Comparison of ENCODE assay signal across 16 cellular contexts in the genomic region with DNA sequence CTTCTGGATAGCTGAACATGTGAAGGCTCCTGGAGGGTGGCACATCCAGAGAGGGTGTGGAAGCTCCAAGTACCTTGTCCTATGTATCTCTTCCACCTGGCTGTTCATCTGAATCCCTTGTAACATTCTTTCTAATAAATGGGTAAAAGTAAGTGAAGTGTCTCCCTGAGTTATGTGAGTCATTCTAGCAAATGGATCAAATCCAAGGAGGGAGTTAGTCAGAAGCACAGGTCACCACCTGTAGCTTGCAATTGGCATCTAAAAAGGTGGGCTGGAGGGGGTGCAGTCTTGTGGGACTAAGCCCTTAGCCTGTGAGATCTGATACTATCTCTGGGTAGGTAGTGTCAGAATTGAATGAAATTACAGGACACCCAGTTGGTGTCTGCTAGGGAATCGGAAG.
DNase-seq lines count a peak whose midpoint lies in the region; ATAC-seq, FAIRE-seq and TF ChIP-seq lines count a peak whose summit lies in the region.
"Had no signal": no experiment of that assay in that cellular context is flagged by ENCODE, and none has a peak within 500 bp of the region (broad histone marks: within the 10 kb centered on the region; RNA-seq: fewer than 3 reads in every experiment).

No MANE protein-coding gene starts in this region.

- ATAC-seq in GM21367 (IDR thresholded peaks at IDR 0.05; ENCODE audit: unreplicated experiment): no peak
- ATAC-seq in HG02642 (IDR thresholded peaks at IDR 0.05; ENCODE audit: poor library complexity, unreplicated experiment): no peak
- ATAC-seq: activated T-cell treated with anti-CD3 and anti-CD28 coated beads, Interleukin-2, amount 50 U/mL, for 72 hours; stimulated activated naive CD8-positive, alpha-beta T cell treated with anti-CD3 and anti-CD28 coated beads, Interleukin-15, amount 100 ng/mL, for 72 hours had no signal

- H3K4me3 ChIP-seq in bronchial epithelial cell (ENCODE audit: low read depth, low read length): no peak overlapping the region
- H3K4me3 ChIP-seq: HAP-1 had no signal

- H3K27me3 ChIP-seq in bronchial epithelial cell (ENCODE audit: control insufficient read depth, insufficient read depth, low read length): no peaks in the 10 kb centered on the region

- DNase-seq in Caki2 (ENCODE audit: low read depth) (peak; percentile 87), NCI-H226 (peak; percentile 69), bronchial epithelial cell (ENCODE audit: low read depth) (peak; percentile 93), lung microvascular endothelial cell (ENCODE audit: low read depth in 2 of 2) (peak; percentile 56 to 76), T-helper 2 cell (no peak)
- no peak for DNase-seq in activated CD4-positive, alpha-beta T cell treated with anti-CD3 and anti-CD28 coated beads, Interleukin-2, amount 50 U/mL, for 1 hour
- DNase-seq: activated CD4-positive, alpha-beta memory T cell treated with anti-CD3 and anti-CD28 coated beads for 36 hours; activated T-cell treated with anti-CD3 and anti-CD28 coated beads, Interleukin-2, amount 50 U/mL, for 72 hours; midbrain; NCI-H2029; occipital lobe; SHP77; stimulated activated naive CD8-positive, alpha-beta T cell treated with anti-CD3 and anti-CD28 coated beads, Interleukin-15, amount 100 ng/mL, for 72 hours had no signal

- no peak for TF ChIP-seq CTCF in bronchial epithelial cell (IDR thresholded peaks at IDR 0.05; ENCODE audit: insufficient read depth, low read length, severe bottlenecking)

- FAIRE-seq in bronchial epithelial cell (lab: Jason Lieb, UNC): no peak

- H3K36me3 ChIP-seq in bronchial epithelial cell (ENCODE audit: control insufficient read depth, insufficient read depth, low read length): no peaks in the 10 kb centered on the region
- H3K36me3 ChIP-seq: HAP-1 had no signal

- in situ Hi-C loops in Caki2 (cut with HindIII; ENCODE audit: low pct_unique_long_range_greater_than_20kb, low sequenced_read_pairs): no loop called here

Comparison
In these comparisons a context has a peak if more than half of its experiments do, and no peak if none do; other contexts are left out.
1. DNase-seq: peak in Caki2 (single experiment), NCI-H226 (single experiment), bronchial epithelial cell (single experiment) and lung microvascular endothelial cell (2 of 2); none in activated CD4-positive, alpha-beta T cell treated with anti-CD3 and anti-CD28 coated beads, Interleukin-2, amount 50 U/mL, for 1 hour (single experiment) and T-helper 2 cell (0 of 5).